9 cellular contexts compared by ENCODE assay signal in genomic region chr15:58438956-58439355, GRCh38. TPM values are rescaled to one million over a fixed set of nuclear protein-coding genes. Genes with fewer than 3 reads are reported as not detected.
DNase-seq lines count a peak whose midpoint lies in the region; ATAC-seq and TF ChIP-seq lines count a peak whose summit lies in the region.
"Had no signal": no experiment of that assay in that cellular context is flagged by ENCODE, and none has a peak within 500 bp of the region (broad histone marks: within the 10 kb centered on the region; RNA-seq: fewer than 3 reads in every experiment).

No MANE protein-coding gene starts in this region.

- in situ Hi-C loops in T47D (cut with HindIII; ENCODE audit: low pct_unique_long_range_greater_than_20kb, low sequenced_read_pairs): no loop called here

- H3K23ac ChIP-seq in mesenchymal stem cell (ENCODE audit: low read length in 2 of 2): no peak overlapping the region

- no peak overlapping the region for H4K8ac ChIP-seq in mesenchymal stem cell (ENCODE audit: low read length)

- peaks cover 34% of the 10 kb centered on the region for H3K36me3 Mint-ChIP-seq in Calu3 (ENCODE audit: insufficient read depth, unreplicated experiment)

- no peaks in the 10 kb centered on the region for H3K27me3 Mint-ChIP-seq in Calu3 (ENCODE audit: unreplicated experiment)

- TF ChIP-seq CTCF in Calu3 (IDR thresholded peaks at IDR 0.05; ENCODE audit: unreplicated experiment): no peak

- no peak overlapping the region for H2BK15ac ChIP-seq in mesenchymal stem cell (ENCODE audit: low read depth, poor library complexity, severe bottlenecking)

- no peak overlapping the region for H3K4me3 Mint-ChIP-seq in Calu3 (ENCODE audit: low read depth, unreplicated experiment)

- H3K9me3 ChIP-seq in mesenchymal stem cell (ENCODE audit: control insufficient read depth, low read length): no peaks in the 10 kb centered on the region

- no peaks in the 10 kb centered on the region for H3K9me3 Mint-ChIP-seq in Calu3 (ENCODE audit: low read depth, unreplicated experiment)

- intact Hi-C loops in Calu3 (cut with micrococcal nuclease; ENCODE audit: unreplicated experiment): no loop called here

- peaks cover 69% of the 10 kb centered on the region for H3K4me1 Mint-ChIP-seq in Calu3 (ENCODE audit: low read depth, unreplicated experiment)

- no peak overlapping the region for H3K9ac ChIP-seq in mesenchymal stem cell (ENCODE audit: low read length)

- no peak overlapping the region for H2AFZ ChIP-seq in mesenchymal stem cell (ENCODE audit: low read depth, low read length)

- H3K18ac ChIP-seq in mesenchymal stem cell (ENCODE audit: low read depth in 1 of 2, low read length in 2 of 2): no peak overlapping the region

- no peak overlapping the region for H3K4me3 ChIP-seq in mesenchymal stem cell (ENCODE audit: insufficient read depth in 1 of 2, low read depth in 1 of 2, low read length in 2 of 2)
- H3K4me3 ChIP-seq: SK-N-MC had no signal

- no peak overlapping the region for H3K27ac ChIP-seq in mesenchymal stem cell (ENCODE audit: low read length, poor library complexity, severe bottlenecking)
- H3K27ac ChIP-seq: SK-N-MC had no signal

- 72% methylated on average over 5 of the region's 7 CpGs for WGBS in mesenchymal stem cell

- H4K91ac ChIP-seq in mesenchymal stem cell (ENCODE audit: low read length): no peak overlapping the region

- CTCF ChIA-PET in Calu3 (lab: Charles Lee): no interaction called here

- H3K4me2 ChIP-seq in mesenchymal stem cell (ENCODE audit: low read length, poor library complexity, severe bottlenecking): no peak overlapping the region

- no peaks in the 10 kb centered on the region for H3K79me1 ChIP-seq in mesenchymal stem cell (replicated peaks; ENCODE audit: low read length, poor library complexity, severe bottlenecking)

- H2BK12ac ChIP-seq in mesenchymal stem cell (ENCODE audit: low read length in 2 of 2): peak overlapping the region in 1 of 2 experiments; percentile 73

- H3K27me3 ChIP-seq in mesenchymal stem cell (ENCODE audit: control insufficient read depth in 1 of 2, insufficient read depth in 1 of 2, low read length in 2 of 2): no peaks in the 10 kb centered on the region

- peaks cover 14% of the 10 kb centered on the region for H3K4me1 ChIP-seq in mesenchymal stem cell (ENCODE audit: control insufficient read depth, insufficient read depth, low read depth, low read length)

- ATAC-seq in GM21737 (IDR thresholded peaks at IDR 0.05; ENCODE audit: unreplicated experiment) (no peak), GM18870 (IDR thresholded peaks at IDR 0.05; ENCODE audit: unreplicated experiment) (no peak)

- H3K27ac Mint-ChIP-seq in Calu3 (ENCODE audit: unreplicated experiment): peak overlapping the region; percentile 76

- no peak overlapping the region for H3K14ac ChIP-seq in mesenchymal stem cell (ENCODE audit: low read length in 2 of 2)

- no peak overlapping the region for H2BK120ac ChIP-seq in mesenchymal stem cell (ENCODE audit: low read depth, low read length)

- DNase-seq in Calu3 (peak; percentile 45), HT-29 (ENCODE audit: low spot score) (peak; percentile 87), OCI-M1 (lab: John Stamatoyannopoulos, UW) (peak; percentile 83), T47D (ENCODE audit: low read depth in 1 of 2, low spot score in 1 of 2) (peak; percentile 8 to 77), mesenchymal stem cell (peak; percentile 58), medulla oblongata (ENCODE audit: extremely low spot score) (no peak)

- H2BK5ac ChIP-seq in mesenchymal stem cell (ENCODE audit: low read depth, low read length, poor library complexity, severe bottlenecking): no peak overlapping the region

- H2AK5ac ChIP-seq in mesenchymal stem cell (ENCODE audit: low read length, severe bottlenecking): peak overlapping the region; percentile 56

- peak overlapping the region in 1 of 2 experiments; percentile 53 for H3K4ac ChIP-seq in mesenchymal stem cell (ENCODE audit: low read depth in 1 of 2, low read length in 2 of 2)

- H3K36me3 ChIP-seq in mesenchymal stem cell (ENCODE audit: control insufficient read depth in 1 of 2, insufficient read depth in 2 of 2, low read depth in 1 of 2, low read length in 2 of 2): no peaks in the 10 kb centered on the region

- BruUV-seq in Calu3 (replicated peaks; lab: Mats Ljungman, UMichigan): no TSS peak

RNA-seq across cellular contexts. Expression of gene LIPC, which starts 7.2 kb away (rescaled TPM):
- total RNA-seq in Calu3 (2022): 0.49 TPM in 1 of 2 replicates, not detected in the other
- not detected in 2 replicates for total RNA-seq in HT-29 (2014; rRNA removed; shearing (Covaris generic))
- polyA plus RNA-seq in mesenchymal stem cell (2013, experiment 1 of 2): not detected
- not detected for polyA plus RNA-seq in mesenchymal stem cell (2013, experiment 2 of 2)
